35 cellular contexts compared by ENCODE assay signal in genomic region chr4:4185528-4185927, GRCh38. TPM values are rescaled to one million over a fixed set of nuclear protein-coding genes. Genes with fewer than 3 reads are reported as not detected.
"Had no signal": no experiment of that assay in that cellular context is flagged by ENCODE, and none has a peak within 500 bp of the region (broad histone marks: within the 10 kb centered on the region; RNA-seq: fewer than 3 reads in every experiment).

No MANE protein-coding gene starts in this region.

- H3K4me2 ChIP-seq: neural progenitor cell, smooth muscle cell had no signal

- H3K36me3 ChIP-seq: neural progenitor cell, ovary, spleen, suprapubic skin, tibial artery, transverse colon, upper lobe of right lung, vagina had no signal

- H3K9me3 ChIP-seq: ovary, spleen, suprapubic skin, testis, tibial artery, transverse colon, upper lobe of right lung, vagina had no signal

- DNase-seq: naive thymus-derived CD4-positive, alpha-beta T cell; natural killer cell; occipital lobe; ovary; posterior cingulate gyrus; right cardiac atrium; spleen; stimulated activated CD4-positive, alpha-beta T cell treated with anti-CD3 and anti-CD28 coated beads, Interleukin-12 subunit alpha, Interleukin-12 subunit beta, amount 100 ng/mL, for 4 hours; stimulated activated CD4-positive, alpha-beta T cell treated with anti-CD3 and anti-CD28 coated beads, Interleukin-1b, Interleukin-23, amount 100 ng/mL, for 48 hours; stimulated activated CD4-positive, alpha-beta T cell treated with anti-CD3 and anti-CD28 coated beads, Interleukin-4, amount 100 ng/mL, for 1 hour; stimulated activated CD4-positive, alpha-beta T cell treated with anti-CD3 and anti-CD28 coated beads, Interleukin-4, amount 100 ng/mL, for 4 hours; stimulated activated CD8-positive, alpha-beta memory T cell treated with anti-CD3 and anti-CD28 coated beads, Interleukin-4, amount 100 ng/mL, for 48 hours; stimulated activated naive CD4-positive, alpha-beta T cell; stimulated activated naive CD8-positive, alpha-beta T cell treated with anti-CD3 and anti-CD28 coated beads, Interleukin-15, amount 100 ng/mL, for 72 hours; stimulated activated naive CD8-positive, alpha-beta T cell treated with anti-CD3 and anti-CD28 coated beads, Interleukin-15, Interleukin-2, amounts not matched to agents 100 U/mL and 50 U/mL, for 24 hours; substantia nigra; testis; tibial artery; transverse colon; upper lobe of right lung had no signal

- FAIRE-seq: urothelium cell line had no signal

- H3K4me3 Mint-ChIP-seq: naive thymus-derived CD4-positive, alpha-beta T cell; natural killer cell; nephron; neural progenitor cell; stimulated activated memory B cell treated with anti-CD40 and anti-IgM and Interleukin-4, amounts not matched to agents 10 μg/mL and 1 μg/mL and 100 μg/mL, for 72 hours; stimulated activated naive CD8-positive, alpha-beta T cell treated with anti-CD3 and anti-CD28 coated beads, Interleukin-15, amount 100 ng/mL, for 72 hours; type B pancreatic cell had no signal

- H2AFZ ChIP-seq: neural progenitor cell, parathyroid adenoma had no signal

- H3K36me3 Mint-ChIP-seq: naive thymus-derived CD4-positive, alpha-beta T cell; natural killer cell; neural progenitor cell; stimulated activated memory B cell treated with anti-CD40 and anti-IgM and Interleukin-4, amounts not matched to agents 10 μg/mL and 1 μg/mL and 100 μg/mL, for 72 hours; type B pancreatic cell had no signal

- H3K9ac ChIP-seq: neural progenitor cell, parathyroid adenoma had no signal

- H3K4me3 ChIP-seq: neural progenitor cell, ovary, skin epidermis, smooth muscle cell, spleen, suprapubic skin, testis, tibial artery, transverse colon, upper lobe of right lung, vagina had no signal

- H3K27ac Mint-ChIP-seq: naive thymus-derived CD4-positive, alpha-beta T cell; natural killer cell; nephron; neural progenitor cell; progenitor cell of endocrine pancreas; stimulated activated memory B cell treated with anti-CD40 and anti-IgM and Interleukin-4, amounts not matched to agents 10 μg/mL and 1 μg/mL and 100 μg/mL, for 72 hours; stimulated activated naive CD8-positive, alpha-beta T cell treated with anti-CD3 and anti-CD28 coated beads, Interleukin-15, amount 100 ng/mL, for 72 hours had no signal

- H3K27me3 ChIP-seq: neural progenitor cell, ovary, testis, tibial artery, vagina had no signal

- H3K79me2 ChIP-seq: parathyroid adenoma had no signal

- H3K27ac ChIP-seq: neural progenitor cell, ovary, parathyroid adenoma, skin epidermis, spleen, suprapubic skin, testis, tibial artery, transverse colon, upper lobe of right lung, vagina had no signal

- H3K4me1 ChIP-seq: neural progenitor cell, parathyroid adenoma, spleen, suprapubic skin, testis, tibial artery, transverse colon, upper lobe of right lung, vagina had no signal

- H3K9me3 Mint-ChIP-seq: natural killer cell; nephron; neural progenitor cell; stimulated activated memory B cell treated with anti-CD40 and anti-IgM and Interleukin-4, amounts not matched to agents 10 μg/mL and 1 μg/mL and 100 μg/mL, for 72 hours; stimulated activated naive CD8-positive, alpha-beta T cell treated with anti-CD3 and anti-CD28 coated beads, Interleukin-15, amount 100 ng/mL, for 72 hours had no signal

- ATAC-seq: naive thymus-derived CD4-positive, alpha-beta T cell; natural killer cell; right cardiac atrium; sciatic nerve; stimulated activated memory B cell treated with anti-CD40 and anti-IgM and Interleukin-4, amounts not matched to agents 10 μg/mL and 1 μg/mL and 100 μg/mL, for 72 hours; stimulated activated naive CD8-positive, alpha-beta T cell treated with anti-CD3 and anti-CD28 coated beads, Interleukin-15, amount 100 ng/mL, for 72 hours; stimulated activated naive CD8-positive, alpha-beta T cell treated with anti-CD3 and anti-CD28 coated beads, Interleukin-15, Interleukin-2, amounts not matched to agents 100 U/mL and 50 U/mL, for 24 hours; upper lobe of right lung had no signal

- H3K4me1 Mint-ChIP-seq: naive thymus-derived CD4-positive, alpha-beta T cell; natural killer cell; nephron; neural progenitor cell; stimulated activated memory B cell treated with anti-CD40 and anti-IgM and Interleukin-4, amounts not matched to agents 10 μg/mL and 1 μg/mL and 100 μg/mL, for 72 hours had no signal

RNA-seq across cellular contexts. Expression of gene OTOP1, which starts 41.2 kb away (rescaled TPM):
- total RNA-seq: naive thymus-derived CD4-positive, alpha-beta T cell; natural killer cell; occipital lobe; osteoblast; ovary; progenitor cell of endocrine pancreas; pulmonary artery endothelial cell; renal cortical epithelial cell; right cardiac atrium; sciatic nerve; smooth muscle cell; spleen; transverse colon; upper lobe of right lung; vagina had no signal
- polyA plus RNA-seq: naive thymus-derived CD4-positive, alpha-beta T cell; ovary; right cardiac atrium; smooth muscle cell; spleen had no signal
